Comparison of ENCODE assay signal across 11 cellular contexts in genomic region chr1:77976433-77977076, GRCh38. TPM values are rescaled to one million over a fixed set of nuclear protein-coding genes. Genes with fewer than 3 reads are reported as not detected.
DNase-seq lines count a peak whose midpoint lies in the region; ATAC-seq and TF ChIP-seq lines count a peak whose summit lies in the region.
"Had no signal": no experiment of that assay in that cellular context is flagged by ENCODE, and none has a peak within 500 bp of the region (broad histone marks: within the 10 kb centered on the region; RNA-seq: fewer than 3 reads in every experiment).

No MANE protein-coding gene starts in this region.

- H3K9me3 ChIP-seq in RWPE2 (ENCODE audit: severe bottlenecking), result no peaks in the 10 kb centered on the region
- no peaks in the 10 kb centered on the region for H3K9me3 ChIP-seq in smooth muscle cell (replicated peaks; ENCODE audit: low read depth)
- H3K9me3 ChIP-seq: neutrophil had no signal

- CTCF ChIA-PET in activated CD4-positive, alpha-beta T cell treated with anti-CD3 and anti-CD28 coated beads, Interleukin-2, amount 10 ng/mL, durations not matched to agents 7 days and 5 days (lab: Charles Lee), result interaction anchor here (0.7 to 2.5 kb wide), 6 partner anchors 9 to 91 kb away, joined by 4 to 7 read pairs (median 4); no protein-coding TSS in a partner anchor

- WGBS in smooth muscle cell (ENCODE audit: low lambda C conversion rate), result 51% methylated on average over 13 of the region's 13 CpGs

- H3K4me1 Mint-ChIP-seq in activated CD4-positive, alpha-beta T cell treated with anti-CD3 and anti-CD28 coated beads, Interleukin-2, amount 10 ng/mL, durations not matched to agents 7 days and 5 days, result peaks cover 41% of the 10 kb centered on the region
- peaks cover 53% of the 10 kb centered on the region for H3K4me1 Mint-ChIP-seq in chondrocyte (ENCODE audit: low read depth)

- peaks cover 66% of the 10 kb centered on the region for H4K20me1 ChIP-seq in smooth muscle cell (ENCODE audit: low read depth)

- H3K9ac ChIP-seq in smooth muscle cell (ENCODE audit: low read depth), result peak overlapping the region; percentile 100

- no peaks in the 10 kb centered on the region for H3K27me3 ChIP-seq in H7 (ENCODE audit: control insufficient read depth, insufficient read depth, low read length)
- no peaks in the 10 kb centered on the region for H3K27me3 ChIP-seq in RWPE2 (ENCODE audit: insufficient read depth, poor library complexity, severe bottlenecking)
- no peaks in the 10 kb centered on the region for H3K27me3 ChIP-seq in smooth muscle cell (ENCODE audit: low read depth)
- H3K27me3 ChIP-seq: neutrophil had no signal

- H3K79me2 ChIP-seq in smooth muscle cell (ENCODE audit: low read depth), result peaks cover 93% of the 10 kb centered on the region

- TF ChIP-seq CTCF in RWPE2 (IDR thresholded peaks at IDR 0.05; ENCODE audit: poor library complexity, severe bottlenecking), result no peak
- TF ChIP-seq CTCF in fibroblast of the aortic adventitia (IDR thresholded peaks at IDR 0.05; ENCODE audit: insufficient read depth, low read length), result no peak
- no peak for TF ChIP-seq CTCF in smooth muscle cell (IDR thresholded peaks at IDR 0.05; ENCODE audit: borderline replicate concordance, insufficient read depth, poor library complexity, severe bottlenecking)
- TF ChIP-seq CTCF in chondrocyte (IDR thresholded peaks at IDR 0.05), result no peak

- H3F3A ChIP-seq in smooth muscle cell (ENCODE audit: low read depth), result no peaks in the 10 kb centered on the region

- ATAC-seq in RWPE2 (ENCODE audit: low read depth) (no peak), GM21381 (IDR thresholded peaks at IDR 0.05; ENCODE audit: unreplicated experiment) (no peak)

- H3K27ac Mint-ChIP-seq in activated CD4-positive, alpha-beta T cell treated with anti-CD3 and anti-CD28 coated beads, Interleukin-2, amount 10 ng/mL, durations not matched to agents 7 days and 5 days, result no peak overlapping the region
- H3K27ac Mint-ChIP-seq in chondrocyte (ENCODE audit: unreplicated experiment), result no peak overlapping the region

- H3K27me3 Mint-ChIP-seq in activated CD4-positive, alpha-beta T cell treated with anti-CD3 and anti-CD28 coated beads, Interleukin-2, amount 10 ng/mL, durations not matched to agents 7 days and 5 days, result no peaks in the 10 kb centered on the region
- H3K27me3 Mint-ChIP-seq in chondrocyte (ENCODE audit: low read depth), result no peaks in the 10 kb centered on the region

- H2AFZ ChIP-seq in smooth muscle cell (ENCODE audit: low read depth), result no peak overlapping the region

- DNase-seq in H7 (no peak), RWPE2 (ENCODE audit: low spot score) (no peak), fibroblast of the aortic adventitia (ENCODE audit: low read depth) (no peak), smooth muscle cell (lab: John Stamatoyannopoulos, UW; ENCODE audit: unreplicated experiment) (no peak), chondrocyte (ENCODE audit: low spot score) (no peak)
- DNase-seq in activated CD4-positive, alpha-beta T cell treated with anti-CD3 and anti-CD28 coated beads, Interleukin-2, amount 10 ng/mL, durations not matched to agents 7 days and 5 days, result no peak
- DNase-seq: activated gamma-delta T cell treated with Interleukin-2 at 50 U/mL for 16 hours, HFFc6, NCI-H524 treated with DMSO at 0.1 percent for 48 hours had no signal

- POLR2A ChIA-PET in activated CD4-positive, alpha-beta T cell treated with anti-CD3 and anti-CD28 coated beads, Interleukin-2, amount 10 ng/mL, durations not matched to agents 7 days and 5 days (lab: Charles Lee), result interaction anchor here (1.5 kb wide), 1 partner anchor 28 kb away, joined by 13 read pairs; the partner anchor contains the start of gene DNAJB4

- peaks cover 24% of the 10 kb centered on the region for H3K36me3 Mint-ChIP-seq in activated CD4-positive, alpha-beta T cell treated with anti-CD3 and anti-CD28 coated beads, Interleukin-2, amount 10 ng/mL, durations not matched to agents 7 days and 5 days (ENCODE audit: low read depth)
- H3K36me3 Mint-ChIP-seq in chondrocyte (ENCODE audit: low read depth), result peaks cover 3% of the 10 kb centered on the region

- H3K4me3 ChIP-seq in H7 (ENCODE audit: insufficient read depth, low read depth, low read length), result peak overlapping the region; percentile 15
- peak overlapping the region; percentile 68 for H3K4me3 ChIP-seq in RWPE2 (ENCODE audit: severe bottlenecking)
- H3K4me3 ChIP-seq in fibroblast of the aortic adventitia (ENCODE audit: low read depth, low read length), result peak overlapping the region; percentile 96
- peak overlapping the region; percentile 94 for H3K4me3 ChIP-seq in smooth muscle cell

- no peak overlapping the region for H3K4me3 Mint-ChIP-seq in activated CD4-positive, alpha-beta T cell treated with anti-CD3 and anti-CD28 coated beads, Interleukin-2, amount 10 ng/mL, durations not matched to agents 7 days and 5 days
- no peak overlapping the region for H3K4me3 Mint-ChIP-seq in chondrocyte (ENCODE audit: unreplicated experiment)
- H3K4me3 Mint-ChIP-seq: HFFc6 had no signal

- H3K36me3 ChIP-seq in H7 (replicated peaks; ENCODE audit: control insufficient read depth, insufficient read depth, low read length), result no peaks in the 10 kb centered on the region
- peaks cover 68% of the 10 kb centered on the region for H3K36me3 ChIP-seq in RWPE2 (ENCODE audit: low read depth)
- H3K36me3 ChIP-seq in smooth muscle cell (ENCODE audit: low read depth), result peaks cover 7% of the 10 kb centered on the region

- H3K4me2 ChIP-seq in smooth muscle cell, result peak overlapping the region; percentile 94

- H3K27ac ChIP-seq in RWPE2 (ENCODE audit: poor library complexity, severe bottlenecking) (peak overlapping the region; percentile 95), smooth muscle cell (ENCODE audit: low read depth) (peak overlapping the region; percentile 99)

- H3K4me1 ChIP-seq in RWPE2 (ENCODE audit: insufficient read depth, poor library complexity, severe bottlenecking) (peaks cover 26% of the 10 kb centered on the region), smooth muscle cell (ENCODE audit: low read depth) (peaks cover 36% of the 10 kb centered on the region)

- no peaks in the 10 kb centered on the region for H3K9me3 Mint-ChIP-seq in activated CD4-positive, alpha-beta T cell treated with anti-CD3 and anti-CD28 coated beads, Interleukin-2, amount 10 ng/mL, durations not matched to agents 7 days and 5 days
- no peaks in the 10 kb centered on the region for H3K9me3 Mint-ChIP-seq in chondrocyte (ENCODE audit: low read depth)

RNA-seq across cellular contexts. Expression of gene FUBP1, which starts 2.3 kb away (rescaled TPM):
- 165 and 230 TPM in 2 replicates for total RNA-seq in H7 (2014; rRNA removed; shearing (Covaris generic))
- 32.4 and 87.7 TPM in 2 replicates for total RNA-seq in fibroblast of the aortic adventitia (ENCODE audit: low replicate concordance)
- 144 and 166 TPM in 2 replicates for total RNA-seq in smooth muscle cell
- polyA plus RNA-seq in smooth muscle cell, result 50.5 and 60.4 TPM in 2 replicates
- 100 to 1,000 TPM; 193 to 217 TPM for total RNA-seq in activated CD4-positive, alpha-beta T cell treated with anti-CD3 and anti-CD28 coated beads, Interleukin-2, amount 10 ng/mL, durations not matched to agents 7 days and 5 days
- total RNA-seq in chondrocyte, result 86.5 to 141 TPM (median 92.0 TPM) in 3 replicates

RNA-seq across cellular contexts. Expression of gene DNAJB4, which starts 28.2 kb away (rescaled TPM):
- total RNA-seq in H7 (2014; rRNA removed; shearing (Covaris generic)), result 15.1 and 16.6 TPM in 2 replicates
- total RNA-seq in fibroblast of the aortic adventitia (ENCODE audit: low replicate concordance), result 42.0 and 52.7 TPM in 2 replicates
- total RNA-seq in smooth muscle cell, result 48.9 and 92.8 TPM in 2 replicates
- 31.5 and 43.4 TPM in 2 replicates for polyA plus RNA-seq in smooth muscle cell
- 10 to 100 TPM; 11.5 to 13.2 TPM for total RNA-seq in activated CD4-positive, alpha-beta T cell treated with anti-CD3 and anti-CD28 coated beads, Interleukin-2, amount 10 ng/mL, durations not matched to agents 7 days and 5 days
- 103 to 109 TPM (median 109 TPM) in 3 replicates for total RNA-seq in chondrocyte

Comparison
In these comparisons a context has a peak if more than half of its experiments do, and no peak if none do; other contexts are left out.
1. H3K4me3 ChIP-seq: peak in every context shown above with its lines; median percentile 96 in fibroblast of the aortic adventitia; 94 in smooth muscle cell; 68 in RWPE2; 15 in H7.